In the genomic region with DNA sequence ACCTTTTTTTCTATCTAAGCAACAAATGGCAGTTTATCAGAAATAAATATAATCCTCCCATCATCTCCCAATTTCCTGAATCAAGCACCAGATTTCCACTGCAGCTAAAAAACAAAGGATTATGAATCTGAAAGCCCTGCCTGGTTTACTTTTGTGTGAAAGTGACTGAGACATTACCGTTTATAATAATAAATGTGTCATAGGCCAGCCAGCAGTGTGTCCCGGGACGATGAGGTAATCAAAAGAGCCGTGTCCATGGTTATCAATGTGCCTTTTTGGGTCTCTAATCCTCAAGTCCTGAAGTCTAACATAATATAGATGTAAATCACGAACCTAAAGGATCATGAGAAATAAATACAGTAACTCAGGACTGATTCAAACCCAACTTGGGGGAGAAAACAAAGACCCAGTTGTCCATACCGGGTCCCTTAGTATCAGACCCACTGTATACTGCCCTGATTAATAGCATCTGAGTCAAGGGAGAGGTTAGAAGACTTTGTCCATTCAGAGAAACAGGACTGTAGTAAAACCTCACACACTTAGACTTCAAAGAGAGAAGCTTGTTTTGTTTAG, we compare ENCODE assay signal across 17 cellular contexts.
DNase-seq lines count a peak whose midpoint lies in the region; FAIRE-seq and TF ChIP-seq lines count a peak whose summit lies in the region.
"Had no signal": no experiment of that assay in that cellular context is flagged by ENCODE, and none has a peak within 500 bp of the region (broad histone marks: within the 10 kb centered on the region; RNA-seq: fewer than 3 reads in every experiment).

No MANE protein-coding gene starts in this region.

- H3K9me3 ChIP-seq in right atrium auricular region (no peaks in the 10 kb centered on the region), osteoblast (ENCODE audit: low read depth, low read length) (no peaks in the 10 kb centered on the region)

- FAIRE-seq in frontal cortex (lab: Jason Lieb, UNC) = no peak
- FAIRE-seq: A204.1 had no signal

- intact Hi-C loops in cardiac septum (cut with DNase I) = no loop called here
- intact Hi-C loops in dorsolateral prefrontal cortex (cut with DNase I) = no loop called here

- no peak overlapping the region for H3K4me3 Mint-ChIP-seq in activated naive CD4-positive, alpha-beta T cell treated with anti-CD3 and anti-CD28 coated beads, Interleukin-2, amount 10 ng/mL, durations not matched to agents 7 days and 5 days
- H3K4me3 Mint-ChIP-seq: activated naive CD4-positive, alpha-beta T cell treated with anti-CD3 and anti-CD28 coated beads for 36 hours; brain; T-cell had no signal

- no peaks in the 10 kb centered on the region for H3K27me3 Mint-ChIP-seq in activated naive CD4-positive, alpha-beta T cell treated with anti-CD3 and anti-CD28 coated beads, Interleukin-2, amount 10 ng/mL, durations not matched to agents 7 days and 5 days
- H3K27me3 Mint-ChIP-seq: brain had no signal

- peak overlapping the region; percentile 61 for H2AFZ ChIP-seq in osteoblast (ENCODE audit: low read length)

- H3K4me1 ChIP-seq in right atrium auricular region = peaks cover 0 to 42% of the 10 kb centered on the region in 2 donors
- H3K4me1 ChIP-seq in osteoblast (ENCODE audit: insufficient read depth, low read length) = peaks cover 34% of the 10 kb centered on the region

- no peaks in the 10 kb centered on the region for H4K20me1 ChIP-seq in osteoblast (ENCODE audit: insufficient read depth, low read length)

- TF ChIP-seq CTCF in right atrium auricular region (IDR thresholded peaks at IDR 0.05) = no peak
- TF ChIP-seq CTCF in dorsolateral prefrontal cortex (IDR thresholded peaks at IDR 0.05 in 54 of 56, conservative IDR thresholded peaks at IDR 0.05 in 2 of 56; ENCODE audit: low read depth in 1 of 56, partially characterized antibody in 56 of 56) = no peak
- TF ChIP-seq CTCF in osteoblast (IDR thresholded peaks at IDR 0.05; ENCODE audit: extremely low read depth, low read depth, low read length) = no peak

- H3K4me3 ChIP-seq in right atrium auricular region = no peak overlapping the region
- H3K4me3 ChIP-seq in dorsolateral prefrontal cortex = peak overlapping the region in 2 of 59 donors; percentile 4 to 5
- no peak overlapping the region for H3K4me3 ChIP-seq in osteoblast (ENCODE audit: insufficient read depth, low read length)

- H3K27ac ChIP-seq in right atrium auricular region = peak overlapping the region; percentile 52 to 74
- H3K27ac ChIP-seq in dorsolateral prefrontal cortex = peak overlapping the region in 58 of 59 donors; percentile 6 to 93 (median 82)
- H3K27ac ChIP-seq in osteoblast (ENCODE audit: low read depth, low read length) = peak overlapping the region; percentile 78

- no peak overlapping the region for H3K27ac Mint-ChIP-seq in activated naive CD4-positive, alpha-beta T cell treated with anti-CD3 and anti-CD28 coated beads, Interleukin-2, amount 10 ng/mL, durations not matched to agents 7 days and 5 days
- H3K27ac Mint-ChIP-seq: activated naive CD4-positive, alpha-beta T cell treated with anti-CD3 and anti-CD28 coated beads for 36 hours; T-cell had no signal

- H3K9me3 Mint-ChIP-seq in activated naive CD4-positive, alpha-beta T cell treated with anti-CD3 and anti-CD28 coated beads, Interleukin-2, amount 10 ng/mL, durations not matched to agents 7 days and 5 days = no peaks in the 10 kb centered on the region
- H3K9me3 Mint-ChIP-seq: activated naive CD4-positive, alpha-beta T cell treated with anti-CD3 and anti-CD28 coated beads for 36 hours had no signal

- H3K4me2 ChIP-seq in osteoblast (ENCODE audit: insufficient read depth, low read length) = peak overlapping the region; percentile 28

- no peaks in the 10 kb centered on the region for H3K36me3 Mint-ChIP-seq in activated naive CD4-positive, alpha-beta T cell treated with anti-CD3 and anti-CD28 coated beads, Interleukin-2, amount 10 ng/mL, durations not matched to agents 7 days and 5 days
- H3K36me3 Mint-ChIP-seq: T-cell had no signal

- H3K36me3 ChIP-seq in right atrium auricular region (peaks cover 13% of the 10 kb centered on the region), osteoblast (ENCODE audit: insufficient read depth, low read length) (no peaks in the 10 kb centered on the region)

- H3K79me2 ChIP-seq in osteoblast (ENCODE audit: insufficient read depth, low read length) = no peaks in the 10 kb centered on the region

- H3K4me1 Mint-ChIP-seq in activated naive CD4-positive, alpha-beta T cell treated with anti-CD3 and anti-CD28 coated beads, Interleukin-2, amount 10 ng/mL, durations not matched to agents 7 days and 5 days = no peaks in the 10 kb centered on the region
- H3K4me1 Mint-ChIP-seq: T-cell had no signal

- no peak for DNase-seq in right atrium auricular region (ENCODE audit: low spot score)
- no peak for DNase-seq in cardiac septum (ENCODE audit: low spot score)
- no peak for DNase-seq in dorsolateral prefrontal cortex
- DNase-seq in osteoblast (ENCODE audit: insufficient read length, low spot score, missing footprints) = peak; percentile 65
- DNase-seq in activated CD8-positive, alpha-beta memory T cell treated with anti-CD3 and anti-CD28 coated beads for 24 hours = no peak
- DNase-seq in frontal cortex (ENCODE audit: low spot score in 2 of 2) = no peak
- no peak for DNase-seq in activated naive CD4-positive, alpha-beta T cell treated with anti-CD3 and anti-CD28 coated beads, Interleukin-2, amount 10 ng/mL, durations not matched to agents 7 days and 5 days
- no peak for DNase-seq in HK-2 (ENCODE audit: unreplicated experiment)
- DNase-seq: activated naive CD4-positive, alpha-beta T cell treated with anti-CD3 and anti-CD28 coated beads for 36 hours; activated T-cell treated with anti-CD3 and anti-CD28 coated beads for 4 hours; effector CD4-positive, alpha-beta T cell; NCI-H1694 treated with DMSO at 0.1 percent for 48 hours; NCI-H446; occipital lobe; T-cell had no signal

- CTCF ChIA-PET in activated naive CD4-positive, alpha-beta T cell treated with anti-CD3 and anti-CD28 coated beads, Interleukin-2, amount 10 ng/mL, durations not matched to agents 7 days and 5 days (lab: Charles Lee) = no interaction called here

- H3K27me3 ChIP-seq in right atrium auricular region = no peaks in the 10 kb centered on the region
- H3K27me3 ChIP-seq in dorsolateral prefrontal cortex = no peaks in the 10 kb centered on the region
- H3K27me3 ChIP-seq in osteoblast (ENCODE audit: insufficient read depth, low read length) = no peaks in the 10 kb centered on the region
